Comparison of ENCODE assay signal across 9 cellular contexts in genomic region chr5:57082441-57083067, GRCh38.
DNase-seq lines count a peak whose midpoint lies in the region; ATAC-seq and TF ChIP-seq lines count a peak whose summit lies in the region.
"Had no signal": no experiment of that assay in that cellular context is flagged by ENCODE, and none has a peak within 500 bp of the region (broad histone marks: within the 10 kb centered on the region; RNA-seq: fewer than 3 reads in every experiment).

No MANE protein-coding gene starts in this region.

- H3K27me3 ChIP-seq in mucosa of rectum (ENCODE audit: control insufficient read depth in 2 of 2, insufficient read depth in 2 of 2, low read length in 2 of 2): no peaks in the 10 kb centered on the region

- no peaks in the 10 kb centered on the region for H3K36me3 ChIP-seq in mucosa of rectum (ENCODE audit: control insufficient read depth in 2 of 2, insufficient read depth in 2 of 2, low read length in 2 of 2)

- no peaks in the 10 kb centered on the region for H3K9me3 ChIP-seq in mucosa of rectum (ENCODE audit: control insufficient read depth in 2 of 2, low read length in 2 of 2)

- ATAC-seq in GM19035 (IDR thresholded peaks at IDR 0.05; ENCODE audit: unreplicated experiment) (no peak), HG03108 (IDR thresholded peaks at IDR 0.05; ENCODE audit: unreplicated experiment) (no peak)

- DNase-seq in ELR (ENCODE audit: low read depth) (peak; percentile 34), MV-4-11 (lab: John Stamatoyannopoulos, UW) (peak; percentile 38), choroid plexus epithelial cell (ENCODE audit: low read depth) (peak; percentile 64), GM10266 (ENCODE audit: extremely low spot score) (no peak), midbrain (lab: John Stamatoyannopoulos, UW) (no peak)
- DNase-seq: activated naive CD4-positive, alpha-beta T cell had no signal

- H3K4me3 ChIP-seq in choroid plexus epithelial cell (ENCODE audit: low read depth, low read length): no peak overlapping the region
- H3K4me3 ChIP-seq in mucosa of rectum (ENCODE audit: low read length in 2 of 2): no peak overlapping the region

- TF ChIP-seq CTCF in choroid plexus epithelial cell (conservative IDR thresholded peaks at IDR 0.05; ENCODE audit: low read depth, low read length) (peak; percentile 61), GM10266 (IDR thresholded peaks at IDR 0.05; ENCODE audit: control insufficient read depth, insufficient read depth, low read depth, missing control alignments) (no peak)

- no peak overlapping the region for H3K9ac ChIP-seq in mucosa of rectum (ENCODE audit: low read depth in 1 of 2, low read length in 2 of 2)

- H3K27ac ChIP-seq in mucosa of rectum (ENCODE audit: low read depth in 2 of 2, low read length in 2 of 2): peak overlapping the region; percentile 2 to 43

- H3K4me1 ChIP-seq in mucosa of rectum (ENCODE audit: control insufficient read depth in 2 of 2, insufficient read depth in 2 of 2, low read length in 2 of 2): peaks cover 0 to 4% of the 10 kb centered on the region in 2 donors

Comparison
In these comparisons a context has a peak if more than half of its experiments do, and no peak if none do; other contexts are left out.
1. DNase-seq: peak in ELR (single experiment), MV-4-11 (single experiment) and choroid plexus epithelial cell (single experiment); none in GM10266 (single experiment) and midbrain (single experiment).